1 cellular context compared by ENCODE assay signal in the genomic region with DNA sequence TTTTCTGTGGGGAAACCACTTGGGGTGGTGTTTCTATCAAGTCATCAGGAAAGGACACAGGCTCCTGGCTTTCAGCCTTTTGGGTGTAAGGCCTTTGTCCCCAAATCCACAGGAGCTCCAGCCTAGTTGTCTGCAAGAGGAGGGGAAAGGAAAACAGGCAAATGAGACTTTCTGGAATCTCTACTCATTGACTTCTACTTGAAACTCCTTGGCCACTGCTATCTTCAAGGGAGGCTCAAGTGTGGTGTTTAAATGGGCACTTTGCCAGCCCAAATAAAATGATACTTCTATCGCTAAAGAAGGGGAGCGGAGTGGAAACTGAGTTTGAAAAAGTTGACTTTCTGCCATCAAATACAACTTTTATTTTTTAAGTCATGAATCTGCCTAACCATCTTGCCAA.
TF ChIP-seq lines count a peak whose summit lies in the region.

No MANE protein-coding gene starts in this region.

TF ChIP-seq in GM23338, 12 proteins besides CTCF, POLR2A, EP300 and RAD21 (continued from another document):
- TF ChIP-seq, protein P1, sequence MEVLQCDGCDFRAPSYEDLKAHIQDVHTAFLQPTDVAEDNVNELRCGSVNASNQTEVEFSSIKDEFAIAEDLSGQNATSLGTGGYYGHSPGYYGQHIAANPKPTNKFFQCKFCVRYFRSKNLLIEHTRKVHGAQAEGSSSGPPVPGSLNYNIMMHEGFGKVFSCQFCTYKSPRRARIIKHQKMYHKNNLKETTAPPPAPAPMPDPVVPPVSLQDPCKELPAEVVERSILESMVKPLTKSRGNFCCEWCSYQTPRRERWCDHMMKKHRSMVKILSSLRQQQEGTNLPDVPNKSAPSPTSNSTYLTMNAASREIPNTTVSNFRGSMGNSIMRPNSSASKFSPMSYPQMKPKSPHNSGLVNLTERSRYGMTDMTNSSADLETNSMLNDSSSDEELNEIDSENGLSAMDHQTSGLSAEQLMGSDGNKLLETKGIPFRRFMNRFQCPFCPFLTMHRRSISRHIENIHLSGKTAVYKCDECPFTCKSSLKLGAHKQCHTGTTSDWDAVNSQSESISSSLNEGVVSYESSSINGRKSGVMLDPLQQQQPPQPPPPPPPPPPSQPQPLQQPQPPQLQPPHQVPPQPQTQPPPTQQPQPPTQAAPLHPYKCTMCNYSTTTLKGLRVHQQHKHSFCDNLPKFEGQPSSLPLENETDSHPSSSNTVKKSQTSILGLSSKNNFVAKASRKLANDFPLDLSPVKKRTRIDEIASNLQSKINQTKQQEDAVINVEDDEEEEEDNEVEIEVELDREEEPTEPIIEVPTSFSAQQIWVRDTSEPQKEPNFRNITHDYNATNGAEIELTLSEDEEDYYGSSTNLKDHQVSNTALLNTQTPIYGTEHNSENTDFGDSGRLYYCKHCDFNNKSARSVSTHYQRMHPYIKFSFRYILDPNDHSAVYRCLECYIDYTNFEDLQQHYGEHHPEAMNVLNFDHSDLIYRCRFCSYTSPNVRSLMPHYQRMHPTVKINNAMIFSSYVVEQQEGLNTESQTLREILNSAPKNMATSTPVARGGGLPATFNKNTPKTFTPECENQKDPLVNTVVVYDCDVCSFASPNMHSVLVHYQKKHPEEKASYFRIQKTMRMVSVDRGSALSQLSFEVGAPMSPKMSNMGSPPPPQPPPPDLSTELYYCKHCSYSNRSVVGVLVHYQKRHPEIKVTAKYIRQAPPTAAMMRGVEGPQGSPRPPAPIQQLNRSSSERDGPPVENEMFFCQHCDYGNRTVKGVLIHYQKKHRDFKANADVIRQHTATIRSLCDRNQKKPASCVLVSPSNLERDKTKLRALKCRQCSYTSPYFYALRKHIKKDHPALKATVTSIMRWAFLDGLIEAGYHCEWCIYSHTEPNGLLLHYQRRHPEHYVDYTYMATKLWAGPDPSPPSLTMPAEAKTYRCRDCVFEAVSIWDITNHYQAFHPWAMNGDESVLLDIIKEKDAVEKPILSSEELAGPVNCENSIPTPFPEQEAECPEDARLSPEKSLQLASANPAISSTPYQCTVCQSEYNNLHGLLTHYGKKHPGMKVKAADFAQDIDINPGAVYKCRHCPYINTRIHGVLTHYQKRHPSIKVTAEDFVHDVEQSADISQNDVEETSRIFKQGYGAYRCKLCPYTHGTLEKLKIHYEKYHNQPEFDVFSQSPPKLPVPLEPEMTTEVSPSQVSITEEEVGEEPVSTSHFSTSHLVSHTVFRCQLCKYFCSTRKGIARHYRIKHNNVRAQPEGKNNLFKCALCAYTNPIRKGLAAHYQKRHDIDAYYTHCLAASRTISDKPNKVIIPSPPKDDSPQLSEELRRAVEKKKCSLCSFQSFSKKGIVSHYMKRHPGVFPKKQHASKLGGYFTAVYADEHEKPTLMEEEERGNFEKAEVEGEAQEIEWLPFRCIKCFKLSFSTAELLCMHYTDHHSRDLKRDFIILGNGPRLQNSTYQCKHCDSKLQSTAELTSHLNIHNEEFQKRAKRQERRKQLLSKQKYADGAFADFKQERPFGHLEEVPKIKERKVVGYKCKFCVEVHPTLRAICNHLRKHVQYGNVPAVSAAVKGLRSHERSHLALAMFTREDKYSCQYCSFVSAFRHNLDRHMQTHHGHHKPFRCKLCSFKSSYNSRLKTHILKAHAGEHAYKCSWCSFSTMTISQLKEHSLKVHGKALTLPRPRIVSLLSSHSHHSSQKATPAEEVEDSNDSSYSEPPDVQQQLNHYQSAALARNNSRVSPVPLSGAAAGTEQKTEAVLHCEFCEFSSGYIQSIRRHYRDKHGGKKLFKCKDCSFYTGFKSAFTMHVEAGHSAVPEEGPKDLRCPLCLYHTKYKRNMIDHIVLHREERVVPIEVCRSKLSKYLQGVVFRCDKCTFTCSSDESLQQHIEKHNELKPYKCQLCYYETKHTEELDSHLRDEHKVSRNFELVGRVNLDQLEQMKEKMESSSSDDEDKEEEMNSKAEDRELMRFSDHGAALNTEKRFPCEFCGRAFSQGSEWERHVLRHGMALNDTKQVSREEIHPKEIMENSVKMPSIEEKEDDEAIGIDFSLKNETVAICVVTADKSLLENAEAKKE (CRISPR knock-in tag; IDR thresholded peaks at IDR 0.05) = no peak
